In the genomic region with DNA sequence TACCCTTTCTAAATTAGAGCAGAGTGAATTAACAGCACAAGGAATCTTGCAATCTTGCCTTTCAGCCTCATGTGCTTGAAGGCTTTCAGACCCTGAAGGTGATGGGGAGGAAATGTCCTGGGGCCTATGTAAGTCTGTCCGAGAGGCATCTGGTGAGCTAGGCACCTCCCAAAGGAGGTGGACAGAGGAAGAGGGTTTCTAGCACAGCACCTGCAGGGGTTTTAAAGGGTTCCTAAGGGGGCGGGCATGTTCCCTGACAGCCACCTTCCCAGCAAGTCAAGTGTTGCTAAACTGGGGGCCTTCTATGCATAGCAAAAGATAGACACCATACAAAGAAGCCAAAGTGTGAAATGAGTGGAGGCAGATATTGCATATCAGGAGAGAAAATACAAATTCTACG, we compare ENCODE assay signal across 21 cellular contexts.
"Had no signal": no experiment of that assay in that cellular context is flagged by ENCODE, and none has a peak within 500 bp of the region (broad histone marks: within the 10 kb centered on the region; RNA-seq: fewer than 3 reads in every experiment).

No MANE protein-coding gene starts in this region.

- H3K4me2 ChIP-seq: hepatocyte had no signal

- ATAC-seq: activated CD4-positive, alpha-beta T cell treated with anti-CD3 and anti-CD28 coated beads for 36 hours; activated naive CD8-positive, alpha-beta T cell treated with anti-CD3 and anti-CD28 coated beads, Interleukin-2, amount 50 U/mL, for 24 hours; gastrocnemius medialis; left lung; sciatic nerve; stimulated activated naive B cell treated with anti-CD40 and anti-IgM and Interleukin-4, amounts not matched to agents 10 μg/mL and 1 μg/mL and 100 μg/mL, for 72 hours; T-cell had no signal

- DNase-seq: activated CD4-positive, alpha-beta memory T cell treated with anti-CD3 and anti-CD28 coated beads, Interleukin-2, amount 10 ng/mL, durations not matched to agents 7 days and 5 days; activated CD4-positive, alpha-beta T cell treated with anti-CD3 and anti-CD28 coated beads for 36 hours; activated naive CD4-positive, alpha-beta T cell treated with Interleukin-2 at 50 U/mL for 16 hours; activated naive CD8-positive, alpha-beta T cell treated with anti-CD3 and anti-CD28 coated beads, Interleukin-2, amount 50 U/mL, for 24 hours; cortex of kidney; effector memory CD4-positive, alpha-beta T cell; gastrocnemius medialis; left lung; nucleus accumbens; stimulated activated CD4-positive, alpha-beta T cell treated with anti-CD3 and anti-CD28 coated beads, Interleukin-2, amount 100 ng/mL, for 24 hours; stimulated activated naive B cell treated with anti-CD40 and anti-IgM and Interleukin-4, amounts not matched to agents 10 μg/mL and 1 μg/mL and 100 μg/mL, for 72 hours; substantia nigra; T-cell; T1000; trophoblast cell had no signal

- H3K4me3 ChIP-seq: ascending aorta, gastrocnemius medialis, hepatocyte, left lung had no signal

- H3K4me3 Mint-ChIP-seq: activated CD4-positive, alpha-beta memory T cell treated with anti-CD3 and anti-CD28 coated beads, Interleukin-2, amount 10 ng/mL, durations not matched to agents 7 days and 5 days; activated CD4-positive, alpha-beta T cell treated with anti-CD3 and anti-CD28 coated beads for 36 hours; activated naive CD8-positive, alpha-beta T cell treated with anti-CD3 and anti-CD28 coated beads, Interleukin-2, amount 50 U/mL, for 24 hours; central memory CD8-positive, alpha-beta T cell; stimulated activated naive B cell treated with anti-CD40 and anti-IgM and Interleukin-4, amounts not matched to agents 10 μg/mL and 1 μg/mL and 100 μg/mL, for 72 hours; T-cell had no signal

- H3K27me3 Mint-ChIP-seq: activated CD4-positive, alpha-beta memory T cell treated with anti-CD3 and anti-CD28 coated beads, Interleukin-2, amount 10 ng/mL, durations not matched to agents 7 days and 5 days; activated CD4-positive, alpha-beta T cell treated with anti-CD3 and anti-CD28 coated beads for 36 hours; activated naive CD8-positive, alpha-beta T cell treated with anti-CD3 and anti-CD28 coated beads, Interleukin-2, amount 50 U/mL, for 24 hours; central memory CD8-positive, alpha-beta T cell; progenitor cell of endocrine pancreas; stimulated activated naive B cell treated with anti-CD40 and anti-IgM and Interleukin-4, amounts not matched to agents 10 μg/mL and 1 μg/mL and 100 μg/mL, for 72 hours; T-cell had no signal

- H3K9me3 ChIP-seq: ascending aorta, gastrocnemius medialis, left lung had no signal

- H3K27ac ChIP-seq: ascending aorta, epithelial cell of prostate, gastrocnemius medialis, hepatocyte, left lung had no signal

- H3K36me3 Mint-ChIP-seq: stimulated activated naive B cell treated with anti-CD40 and anti-IgM and Interleukin-4, amounts not matched to agents 10 μg/mL and 1 μg/mL and 100 μg/mL, for 72 hours; T-cell had no signal

- H3K27me3 ChIP-seq: ascending aorta, gastrocnemius medialis, hepatocyte, left lung had no signal

- H3K27ac Mint-ChIP-seq: activated CD4-positive, alpha-beta memory T cell treated with anti-CD3 and anti-CD28 coated beads, Interleukin-2, amount 10 ng/mL, durations not matched to agents 7 days and 5 days; activated CD4-positive, alpha-beta T cell treated with anti-CD3 and anti-CD28 coated beads for 36 hours; activated naive CD8-positive, alpha-beta T cell treated with anti-CD3 and anti-CD28 coated beads, Interleukin-2, amount 50 U/mL, for 24 hours; progenitor cell of endocrine pancreas; stimulated activated naive B cell treated with anti-CD40 and anti-IgM and Interleukin-4, amounts not matched to agents 10 μg/mL and 1 μg/mL and 100 μg/mL, for 72 hours; T-cell had no signal

- H3K4me1 Mint-ChIP-seq: activated CD4-positive, alpha-beta memory T cell treated with anti-CD3 and anti-CD28 coated beads, Interleukin-2, amount 10 ng/mL, durations not matched to agents 7 days and 5 days; activated CD4-positive, alpha-beta T cell treated with anti-CD3 and anti-CD28 coated beads for 36 hours; activated naive CD8-positive, alpha-beta T cell treated with anti-CD3 and anti-CD28 coated beads, Interleukin-2, amount 50 U/mL, for 24 hours; central memory CD8-positive, alpha-beta T cell; stimulated activated naive B cell treated with anti-CD40 and anti-IgM and Interleukin-4, amounts not matched to agents 10 μg/mL and 1 μg/mL and 100 μg/mL, for 72 hours; T-cell had no signal

- H3K36me3 ChIP-seq: ascending aorta, gastrocnemius medialis, left lung had no signal

- H3K4me1 ChIP-seq: ascending aorta, gastrocnemius medialis, left lung had no signal

- H2AFZ ChIP-seq: hepatocyte had no signal
